In the genomic region with DNA sequence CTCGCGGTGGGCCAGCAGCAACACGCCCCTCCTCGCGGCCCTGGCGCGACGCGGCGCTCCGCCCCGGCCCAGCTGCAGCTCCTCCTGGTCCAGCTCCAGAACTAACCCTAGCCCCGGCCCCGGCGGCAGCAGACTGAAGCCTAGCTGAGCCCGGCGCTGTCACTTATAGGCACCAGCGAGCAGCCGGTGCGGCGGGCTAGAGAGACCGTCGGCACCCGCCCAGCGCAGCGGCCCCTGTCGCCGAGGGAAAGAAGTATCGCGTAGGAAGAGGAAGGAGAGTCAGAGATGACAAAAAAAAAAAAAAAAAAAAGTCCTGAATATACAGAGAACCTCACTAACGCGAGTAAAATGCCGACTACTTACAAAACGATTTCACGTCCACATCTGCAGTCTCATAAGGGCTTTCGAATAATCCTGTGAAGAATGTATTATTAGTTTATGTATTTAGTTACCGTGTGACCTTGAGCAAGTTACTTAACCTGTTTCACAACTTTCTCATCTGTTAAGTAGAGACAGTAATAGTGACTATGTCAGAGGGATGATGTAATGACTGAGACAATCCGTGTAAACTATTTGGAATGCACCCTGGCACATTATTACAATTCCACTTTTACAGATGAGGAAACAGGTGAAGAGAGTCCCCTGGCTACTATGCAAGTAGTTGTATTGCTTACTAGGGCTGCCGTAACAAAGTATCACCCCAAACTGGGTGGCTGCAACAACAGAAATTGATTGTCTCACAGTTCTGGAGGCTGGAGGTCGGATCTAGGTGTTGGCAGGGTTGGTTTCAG, we compare ENCODE assay signal across 8 cellular contexts. TPM values are rescaled to one million over a fixed set of nuclear protein-coding genes. Genes with fewer than 3 reads are reported as not detected.
DNase-seq lines count a peak whose midpoint lies in the region; ATAC-seq and TF ChIP-seq lines count a peak whose summit lies in the region.

A gene (minus strand): TSS at position 135 of the 791 bp plus-strand sequence. CDS start 791 bp downstream, outside the sequence.

- peak within 1 kb of the TSS; percentile 83 for H3K4me3 ChIP-seq in colonic mucosa

- H3K9me3 ChIP-seq in colonic mucosa = no peaks in the 10 kb centered on the region

- TF ChIP-seq CTCF in colonic mucosa (IDR thresholded peaks at IDR 0.05) = peak; percentile 76

- intact Hi-C loops in colonic mucosa (cut with DNase I) (loop anchor here (5.0 kb wide), 1 partner anchor 43 kb away; no protein-coding TSS in a partner anchor), left colon (cut with DNase I, micrococcal nuclease) (loop anchor here in 1 of 2 donors (10.0 kb wide), 1 partner anchor 50 kb away; no protein-coding TSS in a partner anchor)

- DNase-seq in Ammon's horn (ENCODE audit: low spot score) (peak; percentile 96), NCI-H524 treated with DMSO at 0.1 percent for 48 hours (lab: John Stamatoyannopoulos, UW) (peak; percentile 38), colonic mucosa (peak; percentile 96), left colon (peak; percentile 92 to 96)
- peak; percentile 94 for DNase-seq in activated CD4-positive, alpha-beta T cell treated with anti-CD3 and anti-CD28 coated beads for 48 hours
- DNase-seq in stimulated activated CD4-positive, alpha-beta T cell treated with anti-CD3 and anti-CD28 coated beads, Interleukin-2, amount 100 ng/mL, for 24 hours = peak; percentile 93

- H3K4me1 ChIP-seq in colonic mucosa = peaks cover 29% of the 10 kb centered on the region

- H3K27me3 ChIP-seq in colonic mucosa = no peaks in the 10 kb centered on the region

- H3K9ac ChIP-seq in colonic mucosa (ENCODE audit: low read depth in 2 of 2, low read length in 2 of 2) = peak within 1 kb of the TSS; percentile 86 to 91

- ATAC-seq in GM19035 (IDR thresholded peaks at IDR 0.05; ENCODE audit: unreplicated experiment) = peak; percentile 91
- peak; percentile 73 for ATAC-seq in HG03378 (IDR thresholded peaks at IDR 0.05; ENCODE audit: unreplicated experiment)
- ATAC-seq in left colon = peak; percentile 79

- no peaks in the 10 kb centered on the region for H3K36me3 ChIP-seq in colonic mucosa

- peak within 1 kb of the TSS; percentile 65 for H3K27ac ChIP-seq in colonic mucosa

RNA-seq across cellular contexts. Expression of the gene that starts here (rescaled TPM):
- total RNA-seq in colonic mucosa (10 to 100 TPM; 63.6 to 99.6 TPM), left colon (100 to 1,000 TPM; 122 to 131 TPM)

Comparison
In these comparisons a context has a peak if more than half of its experiments do, and no peak if none do; other contexts are left out.
1. Peak in every context shown above with its lines: DNase-seq, ATAC-seq, H3K4me3 ChIP-seq and H3K27ac ChIP-seq.
2. DNase-seq: peak in every context shown above with its lines; median percentile 96 in Ammon's horn; 96 in colonic mucosa; 94 in activated CD4-positive, alpha-beta T cell treated with anti-CD3 and anti-CD28 coated beads for 48 hours; 94 in left colon; 93 in stimulated activated CD4-positive, alpha-beta T cell treated with anti-CD3 and anti-CD28 coated beads, Interleukin-2, amount 100 ng/mL, for 24 hours; 38 in NCI-H524 treated with DMSO at 0.1 percent for 48 hours.